In genomic region chr3:174640932-174641331, GRCh38 we compare ENCODE assay signal across 36 cellular contexts.
"Had no signal": no experiment of that assay in that cellular context is flagged by ENCODE, and none has a peak within 500 bp of the region (broad histone marks: within the 10 kb centered on the region; RNA-seq: fewer than 3 reads in every experiment).

No MANE protein-coding gene starts in this region.

- FAIRE-seq: TTC549 had no signal

- H3K4me3 ChIP-seq: ascending aorta, breast epithelium had no signal

- H3K9me3 Mint-ChIP-seq: activated CD4-positive, alpha-beta T cell treated with anti-CD3 and anti-CD28 coated beads, Interleukin-2, amount 10 ng/mL, durations not matched to agents 7 days and 5 days; activated naive CD8-positive, alpha-beta T cell treated with anti-CD3 and anti-CD28 coated beads, Interleukin-2, amount 10 ng/mL, durations not matched to agents 7 days and 5 days; activated T-helper 2 cell treated with anti-CD3 and anti-CD28 coated beads, Interferon-gamma antibody, Interleukin-2, Interleukin-4, amounts not matched to agents 10 μg/mL and 5 μg/mL and 100 μg/mL, durations not matched to agents 14 hours and 24 hours and 36 hours; T-helper 1 cell treated with Interleukin-12 subunit alpha and Interleukin-12 subunit beta and Interleukin-4 antibody, amounts not matched to agents 30 μg/mL and 1 μg/mL, for 36 hours; T-helper 2 cell treated with Interferon-gamma antibody and Interleukin-4, amounts not matched to agents 5 μg/mL and 100 μg/mL, for 36 hours had no signal

- H3K9me3 ChIP-seq: ascending aorta, breast epithelium had no signal

- H3K4me1 Mint-ChIP-seq: activated CD4-positive, alpha-beta memory T cell treated with anti-CD3 and anti-CD28 coated beads, Interleukin-2, amount 10 ng/mL, durations not matched to agents 7 days and 5 days; activated CD4-positive, alpha-beta T cell treated with anti-CD3 and anti-CD28 coated beads for 36 hours; activated CD4-positive, alpha-beta T cell treated with anti-CD3 and anti-CD28 coated beads, Interleukin-2, amount 10 ng/mL, durations not matched to agents 7 days and 5 days; activated CD8-positive, alpha-beta memory T cell treated with anti-CD3 and anti-CD28 coated beads, Interleukin-2, amount 10 ng/mL, durations not matched to agents 7 days and 5 days; activated naive CD4-positive, alpha-beta T cell treated with anti-CD3 and anti-CD28 coated beads, Interleukin-2, amount 10 ng/mL, durations not matched to agents 7 days and 5 days; activated naive CD4-positive, alpha-beta T cell treated with anti-CD3 and anti-CD28 coated beads, Interleukin-2, amount 50 U/mL, for 24 hours; activated naive CD8-positive, alpha-beta T cell treated with anti-CD3 and anti-CD28 coated beads, Interleukin-2, amount 10 ng/mL, durations not matched to agents 7 days and 5 days; activated naive CD8-positive, alpha-beta T cell treated with anti-CD3 and anti-CD28 coated beads, Interleukin-2, amount 50 U/mL, for 24 hours had no signal

- H3K36me3 ChIP-seq: ascending aorta, breast epithelium had no signal

- H3K27me3 Mint-ChIP-seq: activated CD4-positive, alpha-beta memory T cell treated with anti-CD3 and anti-CD28 coated beads, Interleukin-2, amount 10 ng/mL, durations not matched to agents 7 days and 5 days; activated CD4-positive, alpha-beta T cell treated with anti-CD3 and anti-CD28 coated beads for 36 hours; activated CD4-positive, alpha-beta T cell treated with anti-CD3 and anti-CD28 coated beads, Interleukin-2, amount 10 ng/mL, durations not matched to agents 7 days and 5 days; activated CD8-positive, alpha-beta memory T cell treated with anti-CD3 and anti-CD28 coated beads, Interleukin-2, amount 10 ng/mL, durations not matched to agents 7 days and 5 days; activated naive CD4-positive, alpha-beta T cell treated with anti-CD3 and anti-CD28 coated beads, Interleukin-2, amount 10 ng/mL, durations not matched to agents 7 days and 5 days; activated naive CD4-positive, alpha-beta T cell treated with anti-CD3 and anti-CD28 coated beads, Interleukin-2, amount 50 U/mL, for 24 hours; activated naive CD8-positive, alpha-beta T cell; activated naive CD8-positive, alpha-beta T cell treated with anti-CD3 and anti-CD28 coated beads, Interleukin-2, amount 10 ng/mL, durations not matched to agents 7 days and 5 days; activated naive CD8-positive, alpha-beta T cell treated with anti-CD3 and anti-CD28 coated beads, Interleukin-2, amount 50 U/mL, for 24 hours; activated T-cell treated with anti-CD3 and anti-CD28 coated beads, Interleukin-2, amount 50 U/mL, for 24 hours; brain had no signal

- H3K4me1 ChIP-seq: ascending aorta, breast epithelium had no signal

- H3K27me3 ChIP-seq: ascending aorta, breast epithelium had no signal

- DNase-seq: activated CD4-positive, alpha-beta memory T cell treated with anti-CD3 and anti-CD28 coated beads, Interleukin-2, amount 10 ng/mL, durations not matched to agents 7 days and 5 days; activated CD4-positive, alpha-beta T cell treated with anti-CD3 and anti-CD28 coated beads for 1 hour; activated CD4-positive, alpha-beta T cell treated with anti-CD3 and anti-CD28 coated beads for 36 hours; activated CD4-positive, alpha-beta T cell treated with anti-CD3 and anti-CD28 coated beads for 48 hours; activated CD4-positive, alpha-beta T cell treated with anti-CD3 and anti-CD28 coated beads, Interleukin-2, amount 10 ng/mL, durations not matched to agents 7 days and 5 days; activated CD4-positive, alpha-beta T cell treated with anti-CD3 and anti-CD28 coated beads, Interleukin-2, amount 50 U/mL, for 48 hours; activated CD4-positive, CD25-positive, alpha-beta regulatory T cell; activated CD8-positive, alpha-beta memory T cell treated with anti-CD3 and anti-CD28 coated beads for 24 hours; activated CD8-positive, alpha-beta memory T cell treated with anti-CD3 and anti-CD28 coated beads, Interleukin-2, amount 10 ng/mL, durations not matched to agents 7 days and 5 days; activated CD8-positive, alpha-beta memory T cell treated with anti-CD3 and anti-CD28 coated beads, Interleukin-2, amount 50 U/mL, for 48 hours; activated CD8-positive, alpha-beta T cell treated with anti-CD3 and anti-CD28 coated beads, Interleukin-2, amount 10 ng/mL, durations not matched to agents 7 days and 5 days; activated effector memory CD4-positive, alpha-beta T cell treated with Interleukin-2 at 50 U/mL for 16 hours; activated gamma-delta T cell; activated naive CD4-positive, alpha-beta T cell treated with anti-CD3 and anti-CD28 coated beads, Interleukin-2, amount 10 ng/mL, durations not matched to agents 7 days and 5 days; activated naive CD4-positive, alpha-beta T cell treated with Interleukin-2 at 50 U/mL for 16 hours; activated naive CD8-positive, alpha-beta T cell treated with anti-CD3 and anti-CD28 coated beads, Interleukin-2, amount 10 ng/mL, durations not matched to agents 7 days and 5 days; activated naive CD8-positive, alpha-beta T cell treated with anti-CD3 and anti-CD28 coated beads, Interleukin-2, amount 50 U/mL, for 24 hours; activated T-cell treated with anti-CD3 and anti-CD28 coated beads, Interleukin-2, amount 50 U/mL, for 24 hours; activated T-cell treated with anti-CD3 and anti-CD28 coated beads, Interleukin-2, amount 50 U/mL, for 48 hours; amygdala; anterior cingulate cortex; central memory CD4-positive, alpha-beta T cell; T-helper 1 cell; T-helper 2 cell; T-helper 9 cell had no signal

- ATAC-seq: activated CD4-positive, alpha-beta T cell treated with anti-CD3 and anti-CD28 coated beads for 36 hours; activated CD4-positive, CD25-positive, alpha-beta regulatory T cell treated with anti-CD3 and anti-CD28 coated beads, Interleukin-2, amount 50 U/mL, for 24 hours; activated CD8-positive, alpha-beta memory T cell treated with anti-CD3 and anti-CD28 coated beads, Interleukin-2, amount 10 ng/mL, durations not matched to agents 7 days and 5 days; activated CD8-positive, alpha-beta T cell treated with anti-CD3 and anti-CD28 coated beads, Interleukin-2, amount 10 ng/mL, durations not matched to agents 7 days and 5 days; activated naive CD8-positive, alpha-beta T cell treated with anti-CD3 and anti-CD28 coated beads, Interleukin-2, amount 50 U/mL, for 24 hours had no signal

- H3K27ac Mint-ChIP-seq: activated CD4-positive, alpha-beta memory T cell treated with anti-CD3 and anti-CD28 coated beads, Interleukin-2, amount 10 ng/mL, durations not matched to agents 7 days and 5 days; activated CD4-positive, alpha-beta T cell treated with anti-CD3 and anti-CD28 coated beads for 36 hours; activated CD4-positive, alpha-beta T cell treated with anti-CD3 and anti-CD28 coated beads, Interleukin-2, amount 10 ng/mL, durations not matched to agents 7 days and 5 days; activated CD8-positive, alpha-beta memory T cell treated with anti-CD3 and anti-CD28 coated beads, Interleukin-2, amount 10 ng/mL, durations not matched to agents 7 days and 5 days; activated CD8-positive, alpha-beta T cell treated with anti-CD3 and anti-CD28 coated beads, Interleukin-2, amount 10 ng/mL, durations not matched to agents 7 days and 5 days; activated naive CD4-positive, alpha-beta T cell treated with anti-CD3 and anti-CD28 coated beads, Interleukin-2, amount 10 ng/mL, durations not matched to agents 7 days and 5 days; activated naive CD4-positive, alpha-beta T cell treated with anti-CD3 and anti-CD28 coated beads, Interleukin-2, amount 50 U/mL, for 24 hours; activated naive CD8-positive, alpha-beta T cell; activated naive CD8-positive, alpha-beta T cell treated with anti-CD3 and anti-CD28 coated beads, Interleukin-2, amount 10 ng/mL, durations not matched to agents 7 days and 5 days; activated naive CD8-positive, alpha-beta T cell treated with anti-CD3 and anti-CD28 coated beads, Interleukin-2, amount 50 U/mL, for 24 hours; activated T-cell treated with anti-CD3 and anti-CD28 coated beads, Interleukin-2, amount 50 U/mL, for 24 hours; activated T-helper 2 cell treated with anti-CD3 and anti-CD28 coated beads, Interferon-gamma antibody, Interleukin-2, Interleukin-4, amounts not matched to agents 10 μg/mL and 5 μg/mL and 100 μg/mL, durations not matched to agents 14 hours and 24 hours and 36 hours; brain; T-helper 1 cell treated with Interleukin-12 subunit alpha and Interleukin-12 subunit beta and Interleukin-4 antibody, amounts not matched to agents 30 μg/mL and 1 μg/mL, for 36 hours; T-helper 2 cell treated with Interferon-gamma antibody and Interleukin-4, amounts not matched to agents 5 μg/mL and 100 μg/mL, for 36 hours had no signal

- H3K36me3 Mint-ChIP-seq: activated CD8-positive, alpha-beta memory T cell treated with anti-CD3 and anti-CD28 coated beads, Interleukin-2, amount 10 ng/mL, durations not matched to agents 7 days and 5 days; activated naive CD4-positive, alpha-beta T cell treated with anti-CD3 and anti-CD28 coated beads, Interleukin-2, amount 10 ng/mL, durations not matched to agents 7 days and 5 days; activated naive CD4-positive, alpha-beta T cell treated with anti-CD3 and anti-CD28 coated beads, Interleukin-2, amount 50 U/mL, for 24 hours; activated naive CD8-positive, alpha-beta T cell; activated naive CD8-positive, alpha-beta T cell treated with anti-CD3 and anti-CD28 coated beads, Interleukin-2, amount 10 ng/mL, durations not matched to agents 7 days and 5 days; brain had no signal

- H3K4me3 Mint-ChIP-seq: activated CD4-positive, alpha-beta memory T cell treated with anti-CD3 and anti-CD28 coated beads, Interleukin-2, amount 10 ng/mL, durations not matched to agents 7 days and 5 days; activated CD4-positive, alpha-beta T cell treated with anti-CD3 and anti-CD28 coated beads for 36 hours; activated CD4-positive, alpha-beta T cell treated with anti-CD3 and anti-CD28 coated beads, Interleukin-2, amount 10 ng/mL, durations not matched to agents 7 days and 5 days; activated CD8-positive, alpha-beta memory T cell treated with anti-CD3 and anti-CD28 coated beads, Interleukin-2, amount 10 ng/mL, durations not matched to agents 7 days and 5 days; activated CD8-positive, alpha-beta T cell treated with anti-CD3 and anti-CD28 coated beads, Interleukin-2, amount 10 ng/mL, durations not matched to agents 7 days and 5 days; activated naive CD4-positive, alpha-beta T cell treated with anti-CD3 and anti-CD28 coated beads, Interleukin-2, amount 10 ng/mL, durations not matched to agents 7 days and 5 days; activated naive CD4-positive, alpha-beta T cell treated with anti-CD3 and anti-CD28 coated beads, Interleukin-2, amount 50 U/mL, for 24 hours; activated naive CD8-positive, alpha-beta T cell; activated naive CD8-positive, alpha-beta T cell treated with anti-CD3 and anti-CD28 coated beads, Interleukin-2, amount 10 ng/mL, durations not matched to agents 7 days and 5 days; activated naive CD8-positive, alpha-beta T cell treated with anti-CD3 and anti-CD28 coated beads, Interleukin-2, amount 50 U/mL, for 24 hours; activated T-cell treated with anti-CD3 and anti-CD28 coated beads, Interleukin-2, amount 50 U/mL, for 24 hours; brain; T-helper 1 cell treated with Interleukin-12 subunit alpha and Interleukin-12 subunit beta and Interleukin-4 antibody, amounts not matched to agents 30 μg/mL and 1 μg/mL, for 36 hours; T-helper 2 cell treated with Interferon-gamma antibody and Interleukin-4, amounts not matched to agents 5 μg/mL and 100 μg/mL, for 36 hours had no signal

- H3K27ac ChIP-seq: ascending aorta, breast epithelium, VCaP had no signal
